ENCODE assay signal across 11 cellular contexts in genomic region chr14:104657114-104657524, GRCh38. TPM values are rescaled to one million over a fixed set of nuclear protein-coding genes. Genes with fewer than 3 reads are reported as not detected.
A peak's percentile ranks its signal among the peaks of the same experiment; 100 is the strongest.
DNase-seq lines count a peak whose midpoint lies in the region; ATAC-seq and TF ChIP-seq lines count a peak whose summit lies in the region.
"Had no signal": no experiment of that assay in that cellular context is flagged by ENCODE, and none has a peak within 500 bp of the region (broad histone marks: within the 10 kb centered on the region; RNA-seq: fewer than 3 reads in every experiment).

No MANE protein-coding gene starts in this region.

- H3K9me3 Mint-ChIP-seq in naive thymus-derived CD8-positive, alpha-beta T cell = peaks cover 0 to 2% (median 0%) of the 10 kb centered on the region in 9 donors

- no peaks in the 10 kb centered on the region for H3K36me3 Mint-ChIP-seq in naive thymus-derived CD8-positive, alpha-beta T cell

- no peak overlapping the region for H3K9ac ChIP-seq in HCT116 (ENCODE audit: low read length)

- no TSS peak for BruUV-seq in HCT116 (replicated peaks; lab: Mats Ljungman, UMichigan)

- CTCF ChIA-PET in HCT116 (lab: Charles Lee) = no interaction called here

- no peak for TF ChIP-seq RAD21 in HCT116 (IDR thresholded peaks at IDR 0.05; ENCODE audit: low read depth)

- intact Hi-C loops in HCT116 (cut with micrococcal nuclease) = no loop called here

- H2AFZ ChIP-seq in HCT116 (ENCODE audit: low read depth, low read length, poor library complexity, severe bottlenecking) = no peak overlapping the region

- POLR2A ChIA-PET in HCT116 (lab: Charles Lee) = interaction anchor here (1.7 kb wide), 1 partner anchor 9 kb away, joined by 6 read pairs; no protein-coding TSS in a partner anchor
- POLR2A ChIA-PET in naive thymus-derived CD8-positive, alpha-beta T cell (lab: Charles Lee) = interaction anchor here (1.4 kb wide), 1 partner anchor 9 kb away, joined by 7 read pairs; no protein-coding TSS in a partner anchor

- RAD21 ChIA-PET in HCT116 (lab: Charles Lee; ENCODE audit: low non-redundant PET in 1 of 2, low total read pairs in 2 of 2, uncharacterized antibody in 2 of 2, unreplicated experiment in 2 of 2) = no interaction called here

- peak overlapping the region in 7 of 10 donors; percentile 32 to 89 (median 48) for H3K27ac Mint-ChIP-seq in naive thymus-derived CD8-positive, alpha-beta T cell

- peak; percentile 52; the same call in 1 of the 2 replicates for ATAC-seq in HCT116
- peak; percentile 65 to 69 for ATAC-seq in naive thymus-derived CD8-positive, alpha-beta T cell

- H3K79me2 ChIP-seq in HCT116 (ENCODE audit: insufficient read depth, low read length) = no peaks in the 10 kb centered on the region

- no peaks in the 10 kb centered on the region for H3K36me3 ChIP-seq in HCT116 (ENCODE audit: control insufficient read depth in 1 of 2, insufficient read depth in 2 of 2, low read length in 2 of 2)
- H3K36me3 ChIP-seq: MG63 had no signal

- peaks cover 8 to 25% of the 10 kb centered on the region in 2 experiments; a peak in 2 of 4 replicates for H3K9me3 ChIP-seq in HCT116 (ENCODE audit: control insufficient read depth in 1 of 2, insufficient read depth in 1 of 2, low read depth in 1 of 2, low read length in 2 of 2)
- H3K9me3 ChIP-seq: MG63 had no signal

- no peak overlapping the region for H3K4me2 ChIP-seq in HCT116 (ENCODE audit: low read length)

- no peaks in the 10 kb centered on the region for H3K27me3 ChIP-seq in HCT116 (ENCODE audit: insufficient read depth, low read length)
- H3K27me3 ChIP-seq: MG63 had no signal

- peaks cover 17 to 63% (median 44%) of the 10 kb centered on the region in 4 donors for H3K4me1 Mint-ChIP-seq in naive thymus-derived CD8-positive, alpha-beta T cell

- H3K27me3 Mint-ChIP-seq in naive thymus-derived CD8-positive, alpha-beta T cell = peaks cover 0 to 10% (median 0%) of the 10 kb centered on the region in 5 donors

- no peaks in the 10 kb centered on the region for H4K20me1 ChIP-seq in HCT116 (ENCODE audit: insufficient read depth)

- TF ChIP-seq POLR2A in HCT116 (IDR thresholded peaks at IDR 0.05; ENCODE audit: borderline replicate concordance, extremely low read depth, insufficient read depth, insufficient read length) = no peak

- no peak for DNase-seq in HCT116 (ENCODE audit: low read depth, low spot score)
- peak; percentile 75 for DNase-seq in RPMI8226
- peak in 1 of 10 donors; percentile 45 for DNase-seq in naive thymus-derived CD8-positive, alpha-beta T cell
- DNase-seq in OCI-M2 (lab: John Stamatoyannopoulos, UW; ENCODE audit: unreplicated experiment) = no peak
- no peak for DNase-seq in NCI-H2029 treated with DMSO at 0.1 percent for 48 hours (lab: John Stamatoyannopoulos, UW)
- no peak for DNase-seq in NCI-H1930 (lab: John Stamatoyannopoulos, UW)
- DNase-seq in GOT3 (lab: John Stamatoyannopoulos, UW) = no peak
- DNase-seq: MG63, T-helper 1 cell had no signal

- peak overlapping the region in 5 of 10 donors; percentile 14 to 69 (median 60) for H3K4me3 Mint-ChIP-seq in naive thymus-derived CD8-positive, alpha-beta T cell
- H3K4me3 Mint-ChIP-seq: dendritic cell treated with granulocyte-macrophage colony-stimulating factor and Interleukin-4, amounts not matched to agents 40 ng/mL and 50 ng/mL, for 4 days had no signal

- H3K4me3 ChIP-seq in GM12875 (ENCODE audit: low read depth, low read length) = peak overlapping the region; percentile 15
- no peak overlapping the region for H3K4me3 ChIP-seq in HCT116 (replicated peaks in 1 of 2; ENCODE audit: low read depth in 1 of 2, low read length in 2 of 2)
- H3K4me3 ChIP-seq: MG63 had no signal

- H3K4me1 ChIP-seq in HCT116 (ENCODE audit: control insufficient read depth in 1 of 2, insufficient read depth in 2 of 2, low read length in 2 of 2) = no peaks in the 10 kb centered on the region

- no peak overlapping the region for H3K27ac ChIP-seq in HCT116 (ENCODE audit: low read depth, low read length)

- no peaks in the 10 kb centered on the region for H3K9me2 ChIP-seq in HCT116 (ENCODE audit: insufficient read depth)

- no peak for TF ChIP-seq CTCF in GM12875 (IDR thresholded peaks at IDR 0.05; ENCODE audit: borderline replicate concordance, insufficient read depth, low read depth, low read length)
- no peak for TF ChIP-seq CTCF in HCT116 (IDR thresholded peaks at IDR 0.05 in 2 of 3, conservative IDR thresholded peaks at IDR 0.05 in 1 of 3; ENCODE audit: borderline replicate concordance in 1 of 3, insufficient read depth in 1 of 3, low read depth in 2 of 3, low read length in 2 of 3)

TF ChIP-seq in HCT116, 20 proteins besides CTCF, POLR2A, EP300 and RAD21:
- TF ChIP-seq EZH2 (IDR thresholded peaks at IDR 0.05) = no peak
- no peak for TF ChIP-seq REST (IDR thresholded peaks at IDR 0.05; ENCODE audit: low read depth)
- no peak for TF ChIP-seq ELF1 (IDR thresholded peaks at IDR 0.05; ENCODE audit: borderline replicate concordance, low read depth)
- no peak for TF ChIP-seq CEBPB (IDR thresholded peaks at IDR 0.05; ENCODE audit: low read depth)
- no peak for TF ChIP-seq JUND (IDR thresholded peaks at IDR 0.05)
- TF ChIP-seq SP1 (IDR thresholded peaks at IDR 0.05; ENCODE audit: low read depth) = no peak
- no peak for TF ChIP-seq CBX3 (IDR thresholded peaks at IDR 0.05; ENCODE audit: low read depth)
- TF ChIP-seq ATF3 (IDR thresholded peaks at IDR 0.05) = no peak
- no peak for TF ChIP-seq YY1 (IDR thresholded peaks at IDR 0.05; ENCODE audit: extremely low read depth, insufficient replicate concordance, low read depth, low read length)
- no peak for TF ChIP-seq ZBTB33 (IDR thresholded peaks at IDR 0.05; ENCODE audit: extremely low read depth, insufficient replicate concordance, low read length)
- no peak for TF ChIP-seq EGR1 (IDR thresholded peaks at IDR 0.05; ENCODE audit: low read depth)
- no peak for TF ChIP-seq TCF7L2 (IDR thresholded peaks at IDR 0.05; ENCODE audit: borderline replicate concordance, extremely low read depth, insufficient read depth, insufficient read length)

RNA-seq across cellular contexts. Expression of gene INF2, which starts 32.3 kb away (rescaled TPM):
- total RNA-seq in HCT116 (2021; ENCODE audit: unreplicated experiment) = 95.8 TPM
- polyA plus RNA-seq in HCT116 (2012) = 43.9 and 46.6 TPM in 2 replicates
- total RNA-seq in naive thymus-derived CD8-positive, alpha-beta T cell = 100 to 1,000 TPM; 114 to 121 TPM
- polyA plus RNA-seq in naive thymus-derived CD8-positive, alpha-beta T cell = 1 to 10 TPM; 1.8 to 7.6 (median 5.1) TPM

RNA-seq across cellular contexts. Expression of gene TMEM179, which starts 52.5 kb away (rescaled TPM):
- total RNA-seq in HCT116 (2021; ENCODE audit: unreplicated experiment) = not detected
- not detected in 2 replicates for polyA plus RNA-seq in HCT116 (2012)
- not detected for total RNA-seq in naive thymus-derived CD8-positive, alpha-beta T cell
- not detected for polyA plus RNA-seq in naive thymus-derived CD8-positive, alpha-beta T cell
